In genomic region chr6:22356362-22356940, GRCh38 we compare ENCODE assay signal across 31 cellular contexts. TPM values are rescaled to one million over a fixed set of nuclear protein-coding genes. Genes with fewer than 3 reads are reported as not detected.
"Had no signal": no experiment of that assay in that cellular context is flagged by ENCODE, and none has a peak within 500 bp of the region (broad histone marks: within the 10 kb centered on the region; RNA-seq: fewer than 3 reads in every experiment).

No MANE protein-coding gene starts in this region.

- H3K9me3 ChIP-seq: ascending aorta had no signal

- ATAC-seq: activated CD8-positive, alpha-beta memory T cell treated with anti-CD3 and anti-CD28 coated beads, Interleukin-2, amount 10 ng/mL, durations not matched to agents 7 days and 5 days; activated CD8-positive, alpha-beta T cell treated with anti-CD3 and anti-CD28 coated beads, Interleukin-2, amount 10 ng/mL, durations not matched to agents 7 days and 5 days; activated naive CD8-positive, alpha-beta T cell treated with anti-CD3 and anti-CD28 coated beads, Interleukin-2, amount 50 U/mL, for 24 hours had no signal

- H3K27me3 ChIP-seq: ascending aorta, cardiac muscle cell had no signal

- DNase-seq: activated B cell treated with CpG ODN at 0.5 μM for 24 hours; activated CD4-positive, alpha-beta memory T cell treated with anti-CD3 and anti-CD28 coated beads, Interleukin-2, amount 10 ng/mL, durations not matched to agents 7 days and 5 days; activated CD4-positive, alpha-beta T cell treated with anti-CD3 and anti-CD28 coated beads for 4 hours; activated CD4-positive, alpha-beta T cell treated with anti-CD3 and anti-CD28 coated beads, Interleukin-2, amount 10 ng/mL, durations not matched to agents 7 days and 5 days; activated CD4-positive, alpha-beta T cell treated with anti-CD3 and anti-CD28 coated beads, Interleukin-2, amount 50 U/mL, for 48 hours; activated CD4-positive, CD25-positive, alpha-beta regulatory T cell treated with anti-CD3 and anti-CD28 coated beads, Interleukin-2, amount 50 U/mL, for 72 hours; activated CD8-positive, alpha-beta memory T cell treated with anti-CD3 and anti-CD28 coated beads for 24 hours; activated CD8-positive, alpha-beta memory T cell treated with anti-CD3 and anti-CD28 coated beads, Interleukin-2, amount 10 ng/mL, durations not matched to agents 7 days and 5 days; activated CD8-positive, alpha-beta memory T cell treated with anti-CD3 and anti-CD28 coated beads, Interleukin-2, amount 50 U/mL, for 48 hours; activated CD8-positive, alpha-beta T cell treated with anti-CD3 and anti-CD28 coated beads, Interleukin-2, amount 10 ng/mL, durations not matched to agents 7 days and 5 days; activated effector memory CD4-positive, alpha-beta T cell treated with Interleukin-2 at 50 U/mL for 16 hours; activated gamma-delta T cell; activated naive CD4-positive, alpha-beta T cell treated with anti-CD3 and anti-CD28 coated beads, Interleukin-2, amount 10 ng/mL, durations not matched to agents 7 days and 5 days; activated naive CD4-positive, alpha-beta T cell treated with Interleukin-2 at 50 U/mL for 16 hours; activated naive CD8-positive, alpha-beta T cell treated with anti-CD3 and anti-CD28 coated beads, Interleukin-2, amount 10 ng/mL, durations not matched to agents 7 days and 5 days; activated naive CD8-positive, alpha-beta T cell treated with anti-CD3 and anti-CD28 coated beads, Interleukin-2, amount 50 U/mL, for 24 hours; activated T-cell treated with anti-CD3 and anti-CD28 coated beads, Interleukin-2, amount 50 U/mL, for 24 hours; activated T-cell treated with anti-CD3 and anti-CD28 coated beads, Interleukin-2, amount 50 U/mL, for 48 hours; amygdala; anterior cingulate cortex; caudate nucleus; cerebellar nuclear complex; T-helper 1 cell; T-helper 2 cell; T-helper 9 cell had no signal

- H3K4me3 ChIP-seq: ascending aorta, cardiac muscle cell had no signal

- H3K36me3 ChIP-seq: ascending aorta, cardiac muscle cell had no signal

- FAIRE-seq: bronchial epithelial cell, TTC549 had no signal

- H3K27ac ChIP-seq: ascending aorta, cardiac muscle cell, VCaP had no signal

- H3K4me1 ChIP-seq: ascending aorta had no signal

RNA-seq across cellular contexts. Expression of gene PRL, which starts 59.6 kb away (rescaled TPM):
- total RNA-seq: activated B cell treated with CpG ODN at 0.5 μM for 24 hours; activated CD4-positive, alpha-beta memory T cell treated with anti-CD3 and anti-CD28 coated beads, Interleukin-2, amount 10 ng/mL, durations not matched to agents 7 days and 5 days; activated CD4-positive, alpha-beta T cell treated with anti-CD3 and anti-CD28 coated beads, Interleukin-2, amount 10 ng/mL, durations not matched to agents 7 days and 5 days; activated CD8-positive, alpha-beta memory T cell treated with anti-CD3 and anti-CD28 coated beads, Interleukin-2, amount 10 ng/mL, durations not matched to agents 7 days and 5 days; activated CD8-positive, alpha-beta T cell treated with anti-CD3 and anti-CD28 coated beads, Interleukin-2, amount 10 ng/mL, durations not matched to agents 7 days and 5 days; activated naive CD8-positive, alpha-beta T cell treated with anti-CD3 and anti-CD28 coated beads, Interleukin-2, amount 10 ng/mL, durations not matched to agents 7 days and 5 days; activated T-helper 2 cell treated with anti-CD3 and anti-CD28 coated beads, Interferon-gamma antibody, Interleukin-2, Interleukin-4, amounts not matched to agents 10 μg/mL and 5 μg/mL and 100 μg/mL, durations not matched to agents 14 hours and 24 hours and 36 hours; ascending aorta; bronchial epithelial cell; cardiac muscle cell had no signal
- polyA plus RNA-seq: cardiac muscle cell had no signal
